In the genomic region with DNA sequence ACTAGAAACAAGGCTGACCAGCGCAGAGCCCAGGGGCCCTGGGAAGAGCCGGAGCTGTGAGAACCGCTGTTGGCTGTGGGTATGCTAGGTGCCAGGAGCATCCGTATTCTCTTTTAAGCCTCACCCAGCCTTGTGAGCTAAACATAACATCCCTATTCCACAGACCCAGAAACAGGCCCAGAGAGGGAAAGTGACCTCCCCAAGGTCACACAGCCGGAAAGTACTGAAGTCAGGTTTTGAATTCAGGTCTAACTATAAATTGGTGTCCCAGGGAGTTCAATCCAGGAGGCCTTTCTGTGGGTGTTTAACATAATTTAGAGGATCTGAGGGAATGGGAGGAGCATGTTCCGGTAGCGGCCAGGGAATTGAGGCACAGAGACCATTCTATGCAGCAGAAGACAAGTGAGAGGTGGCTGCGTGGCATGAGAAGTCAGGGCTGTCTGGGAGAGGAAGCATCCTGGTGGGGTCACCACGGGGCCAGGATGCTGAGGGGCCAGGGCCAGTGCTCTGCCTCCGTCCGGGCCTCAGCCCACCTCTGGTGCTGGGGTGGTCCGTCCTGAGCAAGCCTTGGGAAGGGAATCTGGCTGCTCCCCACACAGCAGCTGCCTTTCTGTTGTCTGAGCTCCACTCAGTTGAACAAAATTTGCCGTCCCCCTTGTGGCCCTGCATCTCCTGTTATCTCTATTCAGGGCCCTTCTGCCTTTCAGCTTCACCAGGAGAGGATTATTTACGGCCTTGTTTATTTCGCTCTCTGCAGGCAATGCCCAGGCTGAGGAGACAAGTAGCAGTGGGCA, we compare ENCODE assay signal across 21 cellular contexts.
DNase-seq lines count a peak whose midpoint lies in the region; ATAC-seq, FAIRE-seq and TF ChIP-seq lines count a peak whose summit lies in the region.
"Had no signal": no experiment of that assay in that cellular context is flagged by ENCODE, and none has a peak within 500 bp of the region (broad histone marks: within the 10 kb centered on the region; RNA-seq: fewer than 3 reads in every experiment).

No MANE protein-coding gene starts in this region.

- H3K79me2 ChIP-seq in HepG2 (ENCODE audit: insufficient read depth, low read length): no peaks in the 10 kb centered on the region

- peaks cover 3 to 19% of the 10 kb centered on the region in 2 experiments; a peak in 4 of 5 replicates for H3K27me3 ChIP-seq in HepG2 (ENCODE audit: control insufficient read depth in 1 of 2, insufficient read depth in 2 of 2, low read length in 2 of 2)
- H3K27me3 ChIP-seq: BE2C had no signal

- BruUV-seq in HepG2 (replicated peaks; lab: Mats Ljungman, UMichigan): no TSS peak

- TF ChIP-seq CTCF in HepG2 (CRISPR knock-in tag; IDR thresholded peaks at IDR 0.05): no peak

- WGBS in HepG2 (ENCODE audit: low lambda C conversion rate): 60% methylated on average over 12 of the region's 15 CpGs

- H3K9me3 ChIP-seq in HepG2 (ENCODE audit: low read length): no peaks in the 10 kb centered on the region
- H3K9me3 ChIP-seq: BE2C had no signal

- POLR2A ChIA-PET in HepG2 (lab: Yijun Ruan, JAX): no interaction called here

- no peak for TF ChIP-seq RAD21 in HepG2 (CRISPR knock-in tag; IDR thresholded peaks at IDR 0.05)

- DNase-seq in DMS79 treated with DMSO at 0.1 percent for 48 hours (lab: John Stamatoyannopoulos, UW) (peak; percentile 31), DMS79 (lab: John Stamatoyannopoulos, UW) (no peak), NCI-H1092 (lab: John Stamatoyannopoulos, UW) (peak; percentile 44), NCI-H510A treated with DMSO at 0.1 percent for 48 hours (lab: John Stamatoyannopoulos, UW) (peak; percentile 88), HepG2 (ENCODE audit: low spot score) (no peak), HuH-7 (ENCODE audit: low spot score) (no peak)
- DNase-seq: 8988T; BE2C; Calu3; CD4-positive, alpha-beta T cell; DND-41; GDM1; NCI-H1436; NCI-H2081; NCI-H345; PC-3 had no signal

- H3K4me1 ChIP-seq in HepG2 (ENCODE audit: insufficient read depth, low read length): no peaks in the 10 kb centered on the region

- no peak overlapping the region for H3K9ac ChIP-seq in HepG2 (ENCODE audit: insufficient read depth, low read depth, low read length)

- no peak overlapping the region for H3K4me2 ChIP-seq in HepG2 (ENCODE audit: low read depth, low read length)

- H3K4me3 ChIP-seq in HepG2 (replicated peaks in 1 of 3; ENCODE audit: insufficient read depth in 1 of 3, low read depth in 2 of 3, low read length in 3 of 3): no peak overlapping the region
- H3K4me3 ChIP-seq: GM12878 had no signal

- H4K20me1 ChIP-seq in HepG2 (ENCODE audit: insufficient read depth, low read length): no peaks in the 10 kb centered on the region

- TF ChIP-seq EP300 in HepG2 (IDR thresholded peaks at IDR 0.05; ENCODE audit: low read depth in 2 of 2, low read length in 2 of 2): no peak
- no peak for TF ChIP-seq EP300 in HepG2 (CRISPR knock-in tag; IDR thresholded peaks at IDR 0.05; ENCODE audit: borderline replicate concordance)

- no peaks in the 10 kb centered on the region for H3K36me3 ChIP-seq in HepG2 (replicated peaks in 1 of 2; ENCODE audit: control insufficient read depth in 1 of 2, insufficient read depth in 2 of 2, low read length in 2 of 2)
- H3K36me3 ChIP-seq: BE2C had no signal

- CTCF ChIA-PET in HepG2 (lab: Yijun Ruan, JAX; ENCODE audit: low intra/inter-chr PET ratio, low total read pairs): no interaction called here

- TF ChIP-seq POLR2A in HepG2 (IDR thresholded peaks at IDR 0.05; ENCODE audit: insufficient read depth in 1 of 2, low read depth in 2 of 2, low read length in 2 of 2): no peak

- no peak overlapping the region for H3K27ac ChIP-seq in HepG2 (ENCODE audit: extremely low read length, insufficient read depth, low read length)
- H3K27ac ChIP-seq: RWPE1 had no signal

- in situ Hi-C loops in HepG2 (cut with HindIII; ENCODE audit: extremely low pct_ligation_motif_present, low pct_unique_long_range_greater_than_20kb): no loop called here

- ATAC-seq in HepG2 (no peak), GM21515 (IDR thresholded peaks at IDR 0.05; ENCODE audit: unreplicated experiment) (no peak), HG03442 (IDR thresholded peaks at IDR 0.05; ENCODE audit: unreplicated experiment) (no peak)
- ATAC-seq: GM12878, PC-3 had no signal

- H2AFZ ChIP-seq in HepG2 (ENCODE audit: low read length): no peak overlapping the region

- intact Hi-C loops in HepG2 (cut with micrococcal nuclease; ENCODE audit: unreplicated experiment): no loop called here

- FAIRE-seq in HepG2 (lab: Jason Lieb, UNC): no peak
- FAIRE-seq: GM12878, H1 had no signal

TF ChIP-seq in HepG2, 621 proteins besides CTCF, POLR2A, EP300 and RAD21:
- peak; percentile 40; the same call in 1 of the 2 replicates for TF ChIP-seq ZNF768 (CRISPR knock-in tag; IDR thresholded peaks at IDR 0.05)
- no peak for TF ChIP-seq ZNF124 (CRISPR knock-in tag; IDR thresholded peaks at IDR 0.05)

Comparison
In these comparisons a context has a peak if more than half of its experiments do, and no peak if none do; other contexts are left out.
1. DNase-seq: peak in DMS79 treated with DMSO at 0.1 percent for 48 hours (single experiment), NCI-H1092 (single experiment) and NCI-H510A treated with DMSO at 0.1 percent for 48 hours (single experiment); none in DMS79 (single experiment), HepG2 (single experiment) and HuH-7 (single experiment).